Comparison of ENCODE assay signal across 23 cellular contexts in genomic region chr13:48551329-48551728, GRCh38. TPM values are rescaled to one million over a fixed set of nuclear protein-coding genes. Genes with fewer than 3 reads are reported as not detected.
A peak's percentile ranks its signal among the peaks of the same experiment; 100 is the strongest.
DNase-seq lines count a peak whose midpoint lies in the region; ATAC-seq, FAIRE-seq and TF ChIP-seq lines count a peak whose summit lies in the region.
"Had no signal": no experiment of that assay in that cellular context is flagged by ENCODE, and none has a peak within 500 bp of the region (broad histone marks: within the 10 kb centered on the region; RNA-seq: fewer than 3 reads in every experiment).

No MANE protein-coding gene starts in this region.

- no peak overlapping the region for H2AFZ ChIP-seq in HepG2 (ENCODE audit: low read length)
- no peak overlapping the region for H2AFZ ChIP-seq in OCI-LY7 (ENCODE audit: low read length)

- no peak for TF ChIP-seq POLR2A in HepG2 (IDR thresholded peaks at IDR 0.05; ENCODE audit: insufficient read depth in 1 of 2, low read depth in 2 of 2, low read length in 2 of 2)
- no peak for TF ChIP-seq POLR2A in erythroblast (IDR thresholded peaks at IDR 0.05; ENCODE audit: low read length)

- TF ChIP-seq RAD21 in liver (IDR thresholded peaks at IDR 0.05) (no peak), HepG2 (CRISPR knock-in tag; IDR thresholded peaks at IDR 0.05) (no peak)

- H3K36me3 ChIP-seq in liver (ENCODE audit: control insufficient read depth in 4 of 4, insufficient read depth in 3 of 4, low read depth in 1 of 4, low read length in 3 of 4) (no peaks in the 10 kb centered on the region), HepG2 (replicated peaks in 1 of 2; ENCODE audit: control insufficient read depth in 1 of 2, insufficient read depth in 2 of 2, low read length in 2 of 2) (no peaks in the 10 kb centered on the region), OCI-LY7 (ENCODE audit: insufficient read depth, low read length) (no peaks in the 10 kb centered on the region; the same call in 1 of the 2 replicates)

- intact Hi-C loops in HepG2 (cut with micrococcal nuclease; ENCODE audit: unreplicated experiment) = no loop called here
- intact Hi-C loops in OCI-LY7 (cut with micrococcal nuclease; ENCODE audit: unreplicated experiment) = no loop called here

- no peak for TF ChIP-seq CTCF in liver (IDR thresholded peaks at IDR 0.05; ENCODE audit: low read depth, low read length, missing input control)
- no peak for TF ChIP-seq CTCF in HepG2 (CRISPR knock-in tag; IDR thresholded peaks at IDR 0.05)
- no peak for TF ChIP-seq CTCF in OCI-LY7 (conservative IDR thresholded peaks at IDR 0.05; ENCODE audit: low read length)

- in situ Hi-C loops in HepG2 (cut with HindIII; ENCODE audit: extremely low pct_ligation_motif_present, low pct_unique_long_range_greater_than_20kb) = no loop called here

- POLR2A ChIA-PET in HepG2 (lab: Yijun Ruan, JAX) (no interaction called here), OCI-LY7 (lab: Charles Lee) (interaction anchor here (0.7 to 1.4 kb wide), 2 partner anchors 13 to 18 kb away, joined by 4 read pairs; no protein-coding TSS in a partner anchor)

- H3K27ac ChIP-seq in liver (ENCODE audit: low read depth in 1 of 2, low read length in 2 of 2) = no peak overlapping the region
- H3K27ac ChIP-seq in HepG2 (ENCODE audit: extremely low read length, insufficient read depth, low read length) = no peak overlapping the region
- H3K27ac ChIP-seq in OCI-LY7 (ENCODE audit: low read depth, low read length, poor library complexity, severe bottlenecking) = no peak overlapping the region
- H3K27ac ChIP-seq: RWPE1 had no signal

- H3K4me1 ChIP-seq in liver (ENCODE audit: control insufficient read depth in 4 of 4, insufficient read depth in 4 of 4, low read length in 3 of 4) (peaks cover 0 to 5% (median 2%) of the 10 kb centered on the region in 4 donors), HepG2 (ENCODE audit: insufficient read depth, low read length) (peaks cover 21% of the 10 kb centered on the region), OCI-LY7 (ENCODE audit: insufficient read depth, low read length, poor library complexity, severe bottlenecking) (no peaks in the 10 kb centered on the region)
- H3K4me1 ChIP-seq: Caco-2 had no signal

- no peak for ATAC-seq in HepG2
- ATAC-seq: HCT116, T-cell had no signal

- H3K9me3 ChIP-seq in liver (ENCODE audit: control insufficient read depth in 4 of 4, low read length in 3 of 4) = peaks cover 10 to 15% (median 10%) of the 10 kb centered on the region in 4 donors
- H3K9me3 ChIP-seq in HepG2 (ENCODE audit: low read length) = peaks cover 11% of the 10 kb centered on the region
- H3K9me3 ChIP-seq in OCI-LY7 (ENCODE audit: low read length) = peaks cover 47% of the 10 kb centered on the region

- no peak for FAIRE-seq in HepG2 (lab: Jason Lieb, UNC)
- FAIRE-seq: G401.6 had no signal

- H3K79me2 ChIP-seq in HepG2 (ENCODE audit: insufficient read depth, low read length) (no peaks in the 10 kb centered on the region), OCI-LY7 (ENCODE audit: insufficient read depth, low read depth, low read length) (no peaks in the 10 kb centered on the region)

- no peak overlapping the region for H3K9ac ChIP-seq in liver (ENCODE audit: low read depth in 1 of 2, low read length in 2 of 2)
- no peak overlapping the region for H3K9ac ChIP-seq in HepG2 (ENCODE audit: insufficient read depth, low read depth, low read length)

- H3K9me2 ChIP-seq in OCI-LY7 (ENCODE audit: insufficient read depth, low read length) = no peaks in the 10 kb centered on the region

- H3K27me3 ChIP-seq in liver (ENCODE audit: control insufficient read depth in 4 of 4, insufficient read depth in 4 of 4, low read length in 3 of 4) (no peaks in the 10 kb centered on the region), HepG2 (ENCODE audit: control insufficient read depth in 1 of 2, insufficient read depth in 2 of 2, low read length in 2 of 2) (no peaks in the 10 kb centered on the region)

- TF ChIP-seq EP300 in HepG2 (IDR thresholded peaks at IDR 0.05; ENCODE audit: low read depth in 2 of 2, low read length in 2 of 2) (no peak), HepG2 (CRISPR knock-in tag; IDR thresholded peaks at IDR 0.05; ENCODE audit: borderline replicate concordance) (no peak)

- CTCF ChIA-PET in HepG2 (lab: Yijun Ruan, JAX; ENCODE audit: low intra/inter-chr PET ratio, low total read pairs) (no interaction called here), OCI-LY7 (lab: Charles Lee; ENCODE audit: unreplicated experiment) (no interaction called here)

- DNase-seq in HepG2 (ENCODE audit: low spot score) (no peak), OCI-LY7 (ENCODE audit: low spot score) (peak; percentile 58), erythroblast (lab: John Stamatoyannopoulos, UW) (peak; percentile 14 to 48), NCI-H1436 treated with DMSO at 0.1 percent for 48 hours (lab: John Stamatoyannopoulos, UW) (no peak), DMS153 (lab: John Stamatoyannopoulos, UW) (no peak), COLO829 (ENCODE audit: low spot score) (no peak)
- DNase-seq: C1 segment of cervical spinal cord; Caco-2; CD4-positive, alpha-beta memory T cell; Kasumi-1; MV-4-11; NCI-H1105 treated with DMSO at 0.1 percent for 48 hours; NCI-H2029; NCI-H446 treated with DMSO at 0.1 percent for 48 hours; NCI-H526; NCI-H82; NK-92 treated with Interleukin-12 subunit alpha and Interleukin-12 subunit beta, amount 100 ng/mL, for 24 hours; SHP77; T-cell had no signal

- no peaks in the 10 kb centered on the region for H4K20me1 ChIP-seq in HepG2 (ENCODE audit: insufficient read depth, low read length)
- no peaks in the 10 kb centered on the region for H4K20me1 ChIP-seq in OCI-LY7 (ENCODE audit: insufficient read depth, low read length)

- H3K4me3 ChIP-seq in liver (ENCODE audit: low read depth in 1 of 3, low read length in 3 of 3) (peak overlapping the region in 2 of 3 donors; percentile 5 to 22), HepG2 (replicated peaks in 1 of 3; ENCODE audit: insufficient read depth in 1 of 3, low read depth in 2 of 3, low read length in 3 of 3) (no peak overlapping the region), OCI-LY7 (ENCODE audit: low read depth, low read length, poor library complexity, severe bottlenecking) (no peak overlapping the region)

- H3K4me2 ChIP-seq in HepG2 (ENCODE audit: low read depth, low read length) = no peak overlapping the region
- H3K4me2 ChIP-seq in OCI-LY7 (ENCODE audit: low read length) = no peak overlapping the region

- 79% methylated on average over 1 of the region's 1 CpG for WGBS in liver
- no CpG with 5 or more reads among the region's 1 CpG for WGBS in HepG2 (ENCODE audit: low lambda C conversion rate)

- BruUV-seq in HepG2 (replicated peaks; lab: Mats Ljungman, UMichigan) = no TSS peak
- BruUV-seq in OCI-LY7 (replicated peaks; lab: Mats Ljungman, UMichigan) = no TSS peak

TF ChIP-seq in liver, 16 proteins besides CTCF, POLR2A, EP300 and RAD21 (continues in another document):
- TF ChIP-seq, protein P1, sequence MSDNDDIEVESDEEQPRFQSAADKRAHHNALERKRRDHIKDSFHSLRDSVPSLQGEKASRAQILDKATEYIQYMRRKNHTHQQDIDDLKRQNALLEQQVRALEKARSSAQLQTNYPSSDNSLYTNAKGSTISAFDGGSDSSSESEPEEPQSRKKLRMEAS (IDR thresholded peaks at IDR 0.05) = no peak
- no peak for TF ChIP-seq YY1 (IDR thresholded peaks at IDR 0.05)
- TF ChIP-seq HNF4G (IDR thresholded peaks at IDR 0.05) = no peak
- no peak for TF ChIP-seq RXRA (IDR thresholded peaks at IDR 0.05)
- TF ChIP-seq NR2F2 (IDR thresholded peaks at IDR 0.05) = no peak
- TF ChIP-seq ATF3 (IDR thresholded peaks at IDR 0.05) = no peak

TF ChIP-seq in HepG2, 621 proteins besides CTCF, POLR2A, EP300 and RAD21 (continues in another document):
- TF ChIP-seq RBAK (CRISPR knock-in tag; IDR thresholded peaks at IDR 0.05) = no peak
- no peak for TF ChIP-seq ZNF530 (CRISPR knock-in tag; IDR thresholded peaks at IDR 0.05; ENCODE audit: low read depth)
- TF ChIP-seq ZKSCAN8 (CRISPR knock-in tag; IDR thresholded peaks at IDR 0.05; ENCODE audit: borderline replicate concordance) = no peak
- no peak for TF ChIP-seq DNMT1 (CRISPR knock-in tag; IDR thresholded peaks at IDR 0.05)
- TF ChIP-seq YEATS2 (CRISPR knock-in tag; IDR thresholded peaks at IDR 0.05; ENCODE audit: borderline replicate concordance) = no peak
- TF ChIP-seq, protein P2, sequence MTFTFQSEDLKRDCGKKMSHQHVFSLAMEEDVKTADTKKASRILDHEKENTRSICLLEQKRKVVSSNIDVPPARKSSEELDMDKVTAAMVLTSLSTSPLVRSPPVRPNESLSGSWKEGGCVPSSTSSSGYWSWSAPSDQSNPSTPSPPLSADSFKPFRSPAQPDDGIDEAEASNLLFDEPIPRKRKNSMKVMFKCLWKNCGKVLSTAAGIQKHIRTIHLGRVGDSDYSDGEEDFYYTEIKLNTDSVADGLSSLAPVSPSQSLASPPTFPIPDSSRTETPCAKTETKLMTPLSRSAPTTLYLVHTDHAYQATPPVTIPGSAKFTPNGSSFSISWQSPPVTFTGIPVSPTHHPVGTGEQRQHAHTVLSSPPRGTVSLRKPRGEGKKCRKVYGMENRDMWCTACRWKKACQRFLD (CRISPR knock-in tag; IDR thresholded peaks at IDR 0.05; ENCODE audit: borderline replicate concordance) = no peak

RNA-seq across cellular contexts. Expression of gene RCBTB2, which starts 18.4 kb away (rescaled TPM):
- 1 to 10 TPM; 5.2 to 9.0 TPM for total RNA-seq in liver
- polyA plus RNA-seq in liver = 1 to 10 TPM; 4.1 to 5.6 TPM
- total RNA-seq in HepG2 (2016; rRNA removed; fragmentation: Illumina TruSeq; extraction: Trizol) = 1.9 and 3.0 TPM in 2 replicates
- total RNA-seq in HepG2 (2016; cell fraction: cytosol; rRNA removed; fragmentation: Illumina TruSeq; extraction: Trizol; ENCODE audit: low read depth) = 0.26 and 0.40 TPM in 2 replicates
- total RNA-seq in HepG2 (2016; cell fraction: insoluble cytoplasmic fraction; rRNA removed; fragmentation: Illumina TruSeq; extraction: Trizol) = 2.2 and 2.8 TPM in 2 replicates
- total RNA-seq in HepG2 (2016; cell fraction: membrane; rRNA removed; fragmentation: Illumina TruSeq; extraction: Trizol) = 0.86 and 1.1 TPM in 2 replicates
- total RNA-seq in HepG2 (2016; cell fraction: nucleus; rRNA removed; fragmentation: Illumina TruSeq; extraction: Trizol) = 2.0 and 4.1 TPM in 2 replicates
- 1.8 and 2.7 TPM in 2 replicates for polyA plus RNA-seq in HepG2 (2011; rRNA removed)
- 1.3 and 1.6 TPM in 2 replicates for polyA plus RNA-seq in HepG2 (2011; cell fraction: cytosol; rRNA removed)
- 1.8 and 2.5 TPM in 2 replicates for polyA plus RNA-seq in HepG2 (2011; cell fraction: nucleus; rRNA removed)
- polyA plus RNA-seq in HepG2 (2012) = 1.2 and 1.6 TPM in 2 replicates
- 0.16 and 0.17 TPM in 2 replicates for polyA plus RNA-seq in HepG2 (2016; cell fraction: cytosol; fragmentation: Illumina TruSeq; extraction: Trizol; ENCODE audit: low read depth)
- polyA plus RNA-seq in HepG2 (2016; cell fraction: insoluble cytoplasmic fraction; fragmentation: Illumina TruSeq; extraction: Trizol; ENCODE audit: low read depth) = 2.0 and 2.2 TPM in 2 replicates
- 0.30 and 0.35 TPM in 2 replicates for polyA plus RNA-seq in HepG2 (2016; cell fraction: membrane; fragmentation: Illumina TruSeq; extraction: Trizol; ENCODE audit: low read depth)
- polyA plus RNA-seq in HepG2 (2016; cell fraction: nucleus; fragmentation: Illumina TruSeq; extraction: Trizol; ENCODE audit: insufficient read depth, low read depth) = 3.2 and 3.5 TPM in 2 replicates
- polyA minus RNA-seq in HepG2 (2011; rRNA and poly(A)+ RNA removed; ENCODE audit: low replicate concordance) = 3.5 and 3.8 TPM in 2 replicates
- 1.2 and 1.4 TPM in 2 replicates for polyA minus RNA-seq in HepG2 (2011; cell fraction: cytosol; rRNA and poly(A)+ RNA removed)
- 3.1 and 4.5 TPM in 2 replicates for polyA minus RNA-seq in HepG2 (2011; cell fraction: nucleus; rRNA and poly(A)+ RNA removed)
- 4.4 and 9.0 TPM in 2 replicates for total RNA-seq in OCI-LY7 (2014; rRNA removed; shearing (Covaris generic))
- 7.2 and 7.3 TPM in 2 replicates for total RNA-seq in OCI-LY7 (2022)

Comparison
In these comparisons a context has a peak if more than half of its experiments do, and no peak if none do; other contexts are left out.
1. H3K4me3 ChIP-seq: peak in liver (2 of 3); none in HepG2 (0 of 3) and OCI-LY7 (single experiment).
2. DNase-seq: peak in OCI-LY7 (single experiment) and erythroblast (2 of 2); none in HepG2 (single experiment), NCI-H1436 treated with DMSO at 0.1 percent for 48 hours (single experiment), DMS153 (single experiment) and COLO829 (single experiment).